11 cellular contexts compared by ENCODE assay signal in genomic region chr5:72511371-72512178, GRCh38. TPM values are rescaled to one million over a fixed set of nuclear protein-coding genes. Genes with fewer than 3 reads are reported as not detected.
DNase-seq lines count a peak whose midpoint lies in the region; ATAC-seq and TF ChIP-seq lines count a peak whose summit lies in the region.
"Had no signal": no experiment of that assay in that cellular context is flagged by ENCODE, and none has a peak within 500 bp of the region (broad histone marks: within the 10 kb centered on the region; RNA-seq: fewer than 3 reads in every experiment).

No MANE protein-coding gene starts in this region.

- DNase-seq in HCEC 1CT (peak; percentile 72), SJSA1 (ENCODE audit: low read depth in 1 of 2, low spot score in 2 of 2) (peak; percentile 66 to 72), fibroblast of the aortic adventitia (ENCODE audit: low read depth) (peak; percentile 68), smooth muscle cell (lab: John Stamatoyannopoulos, UW; ENCODE audit: unreplicated experiment) (no peak), NCI-H446 treated with DMSO at 0.1 percent for 48 hours (lab: John Stamatoyannopoulos, UW) (no peak), retina (no peak), ureter (ENCODE audit: low spot score) (no peak)
- DNase-seq: NCI-H2171 treated with DMSO at 0.1 percent for 48 hours had no signal

- H4K20me1 ChIP-seq in smooth muscle cell (ENCODE audit: low read depth), result no peaks in the 10 kb centered on the region

- H3K36me3 ChIP-seq in SJSA1 (no peaks in the 10 kb centered on the region), smooth muscle cell (ENCODE audit: low read depth) (no peaks in the 10 kb centered on the region)

- H3F3A ChIP-seq in smooth muscle cell (ENCODE audit: low read depth), result peaks cover 6% of the 10 kb centered on the region

- H3K79me2 ChIP-seq in smooth muscle cell (ENCODE audit: low read depth), result no peaks in the 10 kb centered on the region

- no peak overlapping the region for H2AFZ ChIP-seq in smooth muscle cell (ENCODE audit: low read depth)

- WGBS in smooth muscle cell (ENCODE audit: low lambda C conversion rate), result 70% methylated on average over 7 of the region's 7 CpGs

- H3K4me1 ChIP-seq in SJSA1 (replicated peaks) (peaks cover 55% of the 10 kb centered on the region), smooth muscle cell (ENCODE audit: low read depth) (peaks cover 5% of the 10 kb centered on the region)

- H3K4me2 ChIP-seq in smooth muscle cell, result no peak overlapping the region

- H3K27ac ChIP-seq in SJSA1 (peak overlapping the region; percentile 74), smooth muscle cell (ENCODE audit: low read depth) (peak overlapping the region; percentile 68)

- no peaks in the 10 kb centered on the region for H3K9me3 ChIP-seq in SJSA1 (replicated peaks)
- no peaks in the 10 kb centered on the region for H3K9me3 ChIP-seq in smooth muscle cell (replicated peaks; ENCODE audit: low read depth)

- TF ChIP-seq CTCF in fibroblast of the aortic adventitia (IDR thresholded peaks at IDR 0.05; ENCODE audit: insufficient read depth, low read length) (no peak), smooth muscle cell (IDR thresholded peaks at IDR 0.05; ENCODE audit: borderline replicate concordance, insufficient read depth, poor library complexity, severe bottlenecking) (no peak)

- H3K27me3 ChIP-seq in SJSA1 (replicated peaks) (no peaks in the 10 kb centered on the region), smooth muscle cell (ENCODE audit: low read depth) (no peaks in the 10 kb centered on the region)

- no peak overlapping the region for H3K4me3 ChIP-seq in SJSA1
- H3K4me3 ChIP-seq in fibroblast of the aortic adventitia (ENCODE audit: low read depth, low read length), result no peak overlapping the region
- no peak overlapping the region for H3K4me3 ChIP-seq in smooth muscle cell

- ATAC-seq in GM21723 (IDR thresholded peaks at IDR 0.05; ENCODE audit: unreplicated experiment), result no peak
- ATAC-seq: natural killer cell treated with Interleukin-12 subunit alpha and Interleukin-12 subunit beta and Interleukin-15 and Interleukin-18, amount 100 ng/mL, for 72 hours; stimulated activated effector memory CD8-positive, alpha-beta T cell treated with anti-CD3 and anti-CD28 coated beads, Interleukin-12 subunit alpha, Interleukin-12 subunit beta, amount 100 ng/mL, for 72 hours had no signal

- no peak overlapping the region for H3K9ac ChIP-seq in smooth muscle cell (ENCODE audit: low read depth)

RNA-seq across cellular contexts. Expression of gene ZNF366, which starts 4.4 kb away (rescaled TPM):
- not detected in 2 replicates for total RNA-seq in SJSA1 (2014; rRNA removed; shearing (Covaris generic))
- total RNA-seq in fibroblast of the aortic adventitia (ENCODE audit: low replicate concordance) (not detected in 2 replicates), smooth muscle cell (not detected in 2 replicates), ureter (6.0 TPM)
- not detected in 2 replicates for polyA plus RNA-seq in smooth muscle cell
- total RNA-seq: natural killer cell treated with Interleukin-12 subunit alpha and Interleukin-12 subunit beta and Interleukin-15 and Interleukin-18, amount 100 ng/mL, for 72 hours had no signal

Comparison
In these comparisons a context has a peak if more than half of its experiments do, and no peak if none do; other contexts are left out.
1. DNase-seq: peak in HCEC 1CT (single experiment), SJSA1 (2 of 2) and fibroblast of the aortic adventitia (single experiment); none in smooth muscle cell (single experiment), NCI-H446 treated with DMSO at 0.1 percent for 48 hours (single experiment), retina (single experiment) and ureter (single experiment).